Comparison of ENCODE assay signal across 38 cellular contexts in genomic region chr3:138407236-138407907, GRCh38. TPM values are rescaled to one million over a fixed set of nuclear protein-coding genes. Genes with fewer than 3 reads are reported as not detected.
"Had no signal": no experiment of that assay in that cellular context is flagged by ENCODE, and none has a peak within 500 bp of the region (broad histone marks: within the 10 kb centered on the region; RNA-seq: fewer than 3 reads in every experiment).

No MANE protein-coding gene starts in this region.

- H3K4me3 ChIP-seq: ascending aorta, cardiac muscle cell, Peyer's patch had no signal

- H3K27me3 Mint-ChIP-seq: activated naive CD8-positive, alpha-beta T cell treated with anti-CD3 and anti-CD28 coated beads for 36 hours had no signal

- H3K27me3 ChIP-seq: ascending aorta, cardiac muscle cell, Peyer's patch had no signal

- H3K36me3 ChIP-seq: Peyer's patch had no signal

- H3K9me3 Mint-ChIP-seq: activated B cell treated with CpG ODN at 0.5 μM for 24 hours; activated CD4-positive, alpha-beta memory T cell treated with anti-CD3 and anti-CD28 coated beads for 36 hours; activated naive CD8-positive, alpha-beta T cell treated with anti-CD3 and anti-CD28 coated beads for 36 hours; activated T-cell treated with anti-CD3 and anti-CD28 coated beads, Interleukin-2, amount 50 U/mL, for 72 hours; activated T-helper 17 cell treated with anti-CD3 and anti-CD28 coated beads, Interleukin-2, amount 50 U/mL, for 72 hours; T-cell had no signal

- H3K27ac Mint-ChIP-seq: activated B cell treated with CpG ODN at 0.5 μM for 24 hours; activated CD4-positive, alpha-beta memory T cell treated with anti-CD3 and anti-CD28 coated beads for 36 hours; activated CD8-positive, alpha-beta memory T cell treated with anti-CD3 and anti-CD28 coated beads, Interleukin-2, amount 10 ng/mL, durations not matched to agents 7 days and 5 days; activated naive CD8-positive, alpha-beta T cell treated with anti-CD3 and anti-CD28 coated beads for 36 hours; activated T-cell treated with anti-CD3 and anti-CD28 coated beads, Interleukin-2, amount 50 U/mL, for 72 hours; activated T-helper 17 cell treated with anti-CD3 and anti-CD28 coated beads, Interleukin-2, amount 50 U/mL, for 72 hours; T-cell had no signal

- H3K27ac ChIP-seq: ascending aorta, cardiac muscle cell, KMS-11, Peyer's patch, VCaP had no signal

- ATAC-seq: activated CD8-positive, alpha-beta memory T cell treated with anti-CD3 and anti-CD28 coated beads, Interleukin-2, amount 10 ng/mL, durations not matched to agents 7 days and 5 days; activated T-cell treated with anti-CD3 and anti-CD28 coated beads, Interleukin-2, amount 50 U/mL, for 72 hours; activated T-helper 17 cell treated with anti-CD3 and anti-CD28 coated beads, Interleukin-2, amount 50 U/mL, for 72 hours; PC-3; SK-N-SH treated with all-trans-retinoic acid at 6 μM for 48 hours; T-cell had no signal

- H3K4me1 Mint-ChIP-seq: activated B cell treated with CpG ODN at 0.5 μM for 24 hours; activated T-helper 17 cell treated with anti-CD3 and anti-CD28 coated beads, Interleukin-2, amount 50 U/mL, for 72 hours; T-cell had no signal

- H3K9ac ChIP-seq: KMS-11 had no signal

- H3K4me3 Mint-ChIP-seq: activated B cell treated with CpG ODN at 0.5 μM for 24 hours; activated CD4-positive, alpha-beta memory T cell treated with anti-CD3 and anti-CD28 coated beads for 36 hours; activated CD8-positive, alpha-beta memory T cell treated with anti-CD3 and anti-CD28 coated beads, Interleukin-2, amount 10 ng/mL, durations not matched to agents 7 days and 5 days; activated naive CD8-positive, alpha-beta T cell treated with anti-CD3 and anti-CD28 coated beads for 36 hours; activated T-cell treated with anti-CD3 and anti-CD28 coated beads, Interleukin-2, amount 50 U/mL, for 72 hours; activated T-helper 17 cell treated with anti-CD3 and anti-CD28 coated beads, Interleukin-2, amount 50 U/mL, for 72 hours; T-cell had no signal

- H3K9me3 ChIP-seq: Peyer's patch had no signal

- H3K36me3 Mint-ChIP-seq: activated CD4-positive, alpha-beta memory T cell treated with anti-CD3 and anti-CD28 coated beads for 36 hours; activated CD8-positive, alpha-beta memory T cell treated with anti-CD3 and anti-CD28 coated beads, Interleukin-2, amount 10 ng/mL, durations not matched to agents 7 days and 5 days; activated naive CD8-positive, alpha-beta T cell treated with anti-CD3 and anti-CD28 coated beads for 36 hours; T-cell had no signal

- H3K4me2 ChIP-seq: KMS-11 had no signal

- DNase-seq: activated B cell treated with CpG ODN at 0.5 μM for 24 hours; activated CD4-positive, alpha-beta memory T cell treated with anti-CD3 and anti-CD28 coated beads for 36 hours; activated CD4-positive, alpha-beta T cell treated with anti-CD3 and anti-CD28 coated beads for 4 hours; activated CD4-positive, alpha-beta T cell treated with anti-CD3 and anti-CD28 coated beads, Interleukin-2, amount 50 U/mL, for 1 hour; activated CD4-positive, CD25-positive, alpha-beta regulatory T cell treated with anti-CD3 and anti-CD28 coated beads, Interleukin-2, amount 50 U/mL, for 72 hours; activated CD8-positive, alpha-beta memory T cell treated with anti-CD3 and anti-CD28 coated beads, Interleukin-2, amount 10 ng/mL, durations not matched to agents 7 days and 5 days; activated CD8-positive, alpha-beta memory T cell treated with anti-CD3 and anti-CD28 coated beads, Interleukin-2, amount 50 U/mL, for 48 hours; activated effector memory CD4-positive, alpha-beta T cell treated with anti-CD3 and anti-CD28 coated beads, Interleukin-2, amount 50 U/mL, for 16 hours; activated naive CD4-positive, alpha-beta T cell; activated naive CD4-positive, alpha-beta T cell treated with anti-CD3 and anti-CD28 coated beads, Interleukin-2, amount 50 U/mL, for 16 hours; activated naive CD8-positive, alpha-beta T cell treated with anti-CD3 and anti-CD28 coated beads for 36 hours; activated T-cell treated with anti-CD3 and anti-CD28 coated beads, Interleukin-2, amount 50 U/mL, for 72 hours; amniotic stem cell; cerebellar nuclear complex; NCI-H1092 treated with DMSO at 0.1 percent for 48 hours; NCI-H1417; NCI-H146; NCI-H187; NCI-H2029 treated with DMSO at 0.1 percent for 48 hours; NCI-H2107; NCI-H2171; NCI-H510A; NCI-H526; NCI-H748 treated with DMSO at 0.1 percent for 48 hours; NK-92 treated with Interleukin-12 subunit alpha and Interleukin-12 subunit beta, amount 100 ng/mL, for 24 hours; PC-3; Peyer's patch; RPMI8226; SIG-M5; T-cell; T-helper 2 cell; T-helper 9 cell had no signal

- H3K4me1 ChIP-seq: ascending aorta, Peyer's patch had no signal

RNA-seq across cellular contexts. Expression of gene ESYT3, which starts 27.0 kb away (rescaled TPM):
- total RNA-seq: activated B cell treated with CpG ODN at 0.5 μM for 24 hours, ascending aorta had no signal

RNA-seq across cellular contexts. Expression of gene MRAS, which starts 59.0 kb away (rescaled TPM):
- total RNA-seq: activated CD8-positive, alpha-beta memory T cell treated with anti-CD3 and anti-CD28 coated beads, Interleukin-2, amount 10 ng/mL, durations not matched to agents 7 days and 5 days had no signal
